In the genomic region with DNA sequence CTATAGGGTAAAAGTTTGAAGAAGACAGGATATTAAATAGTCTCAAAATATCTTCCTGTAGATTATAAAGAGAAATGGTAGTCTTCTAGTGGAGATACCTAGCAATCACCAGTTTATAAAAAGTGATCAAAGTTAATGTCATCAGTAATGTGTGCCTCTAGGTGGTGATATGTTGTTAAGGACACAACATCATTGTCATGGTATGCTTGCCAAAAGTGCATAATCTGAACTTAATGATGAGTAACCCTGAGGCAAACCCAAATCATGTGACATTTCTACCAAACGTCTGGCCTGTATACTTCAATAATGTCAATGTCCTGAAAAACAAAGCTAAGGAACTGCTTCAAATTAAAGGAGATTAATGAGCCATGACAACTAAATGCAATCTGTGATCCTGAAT, we compare ENCODE assay signal across 10 cellular contexts.
A peak's percentile ranks its signal among the peaks of the same experiment; 100 is the strongest.
DNase-seq lines count a peak whose midpoint lies in the region; ATAC-seq, FAIRE-seq and TF ChIP-seq lines count a peak whose summit lies in the region.
"Had no signal": no experiment of that assay in that cellular context is flagged by ENCODE, and none has a peak within 500 bp of the region (broad histone marks: within the 10 kb centered on the region; RNA-seq: fewer than 3 reads in every experiment).

No MANE protein-coding gene starts in this region.

- H3K9me3 Mint-ChIP-seq in activated CD4-positive, alpha-beta T cell treated with anti-CD3 and anti-CD28 coated beads for 36 hours (ENCODE audit: low read depth), result no peaks in the 10 kb centered on the region
- no peaks in the 10 kb centered on the region for H3K9me3 Mint-ChIP-seq in activated CD4-positive, alpha-beta T cell treated with anti-CD3 and anti-CD28 coated beads, Interleukin-2, amount 10 ng/mL, durations not matched to agents 24 days and 14 days

- H3K9me3 ChIP-seq in small intestine (ENCODE audit: control insufficient read depth, low read depth) (no peaks in the 10 kb centered on the region), esophagus squamous epithelium (no peaks in the 10 kb centered on the region)
- H3K9me3 ChIP-seq: gastroesophageal sphincter had no signal

- H3K27me3 ChIP-seq in small intestine (ENCODE audit: control insufficient read depth in 2 of 2, insufficient read depth in 2 of 2, low read length in 2 of 2) (no peaks in the 10 kb centered on the region), esophagus squamous epithelium (no peaks in the 10 kb centered on the region)
- H3K27me3 ChIP-seq: gastroesophageal sphincter had no signal

- intact Hi-C loops in activated CD4-positive, alpha-beta T cell treated with anti-CD3 and anti-CD28 coated beads for 36 hours (cut with DNase I, micrococcal nuclease), result loop anchor here (1.0 to 2.0 kb wide), 2 partner anchors 220 kb away; no protein-coding TSS in a partner anchor
- intact Hi-C loops in activated CD4-positive, alpha-beta T cell treated with anti-CD3 and anti-CD28 coated beads, Interleukin-2, amount 10 ng/mL, durations not matched to agents 24 days and 14 days (cut with micrococcal nuclease), result loop anchor here (1.0 to 10.0 kb wide), 3 partner anchors 120 to 292 kb away; no protein-coding TSS in a partner anchor
- intact Hi-C loops in esophagus squamous epithelium (cut with DNase I), result no loop called here

- POLR2A ChIA-PET in activated CD4-positive, alpha-beta T cell treated with anti-CD3 and anti-CD28 coated beads for 36 hours (lab: Charles Lee), result no interaction called here

- no peak overlapping the region for H3K4me3 ChIP-seq in NB4 (ENCODE audit: low read depth, low read length)
- H3K4me3 ChIP-seq in cardiac fibroblast (replicated peaks in 1 of 2; ENCODE audit: low read depth in 2 of 2, low read length in 2 of 2), result no peak overlapping the region
- H3K4me3 ChIP-seq in small intestine (ENCODE audit: low read depth in 1 of 2, low read length in 2 of 2), result no peak overlapping the region
- no peak overlapping the region for H3K4me3 ChIP-seq in esophagus squamous epithelium
- H3K4me3 ChIP-seq: gastroesophageal sphincter had no signal

- TF ChIP-seq POLR2A in NB4 (IDR thresholded peaks at IDR 0.05; ENCODE audit: extremely low read depth, insufficient read length) (no peak), esophagus squamous epithelium (IDR thresholded peaks at IDR 0.05) (no peak)

- H3K27ac ChIP-seq in small intestine (ENCODE audit: low read depth in 1 of 2, low read length in 1 of 2), result no peak overlapping the region
- no peak overlapping the region for H3K27ac ChIP-seq in esophagus squamous epithelium
- H3K27ac ChIP-seq: gastroesophageal sphincter had no signal

- CTCF ChIA-PET in activated CD4-positive, alpha-beta T cell treated with anti-CD3 and anti-CD28 coated beads for 36 hours (lab: Charles Lee), result interaction anchor here (1.0 to 2.6 kb wide), 3 partner anchors 215 to 342 kb away, joined by 3 to 11 read pairs (median 9); a partner anchor contains a TSS

- H3K4me1 Mint-ChIP-seq in activated CD4-positive, alpha-beta T cell treated with anti-CD3 and anti-CD28 coated beads for 36 hours, result peaks cover 11% of the 10 kb centered on the region
- H3K4me1 Mint-ChIP-seq in activated CD4-positive, alpha-beta T cell treated with anti-CD3 and anti-CD28 coated beads, Interleukin-2, amount 10 ng/mL, durations not matched to agents 24 days and 14 days, result peaks cover 12% of the 10 kb centered on the region

- H3K27ac Mint-ChIP-seq in activated CD4-positive, alpha-beta T cell treated with anti-CD3 and anti-CD28 coated beads for 36 hours, result no peak overlapping the region
- H3K27ac Mint-ChIP-seq in activated CD4-positive, alpha-beta T cell treated with anti-CD3 and anti-CD28 coated beads, Interleukin-2, amount 10 ng/mL, durations not matched to agents 24 days and 14 days, result no peak overlapping the region

- H3K4me1 ChIP-seq in small intestine (ENCODE audit: control insufficient read depth in 2 of 2, insufficient read depth in 1 of 2, low read depth in 1 of 2, low read length in 1 of 2), result peaks cover 0 to 3% of the 10 kb centered on the region in 2 donors
- peaks cover 0 to 44% (median 17%) of the 10 kb centered on the region in 3 donors for H3K4me1 ChIP-seq in esophagus squamous epithelium

- TF ChIP-seq CTCF in NB4 (IDR thresholded peaks at IDR 0.05; ENCODE audit: low read depth, low read length) (no peak), cardiac fibroblast (IDR thresholded peaks at IDR 0.05; ENCODE audit: low read depth, low read length) (peak; percentile 7), esophagus squamous epithelium (IDR thresholded peaks at IDR 0.05) (peak in 2 of 6 experiments; percentile 12 to 44)

- no peak for DNase-seq in activated CD4-positive, alpha-beta T cell treated with anti-CD3 and anti-CD28 coated beads for 36 hours
- no peak for DNase-seq in activated CD4-positive, alpha-beta T cell treated with anti-CD3 and anti-CD28 coated beads, Interleukin-2, amount 10 ng/mL, durations not matched to agents 24 days and 14 days
- DNase-seq in NB4 (ENCODE audit: low read depth) (peak; percentile 47), cardiac fibroblast (ENCODE audit: low read depth in 2 of 2) (peak; percentile 66 to 91), small intestine (peak; percentile 11), activated gamma-delta T cell treated with Interleukin-2 at 50 U/mL for 16 hours (no peak), esophagus squamous epithelium (lab: John Stamatoyannopoulos, UW) (no peak)
- DNase-seq: DND-41 had no signal

- H3K36me3 Mint-ChIP-seq in activated CD4-positive, alpha-beta T cell treated with anti-CD3 and anti-CD28 coated beads for 36 hours (ENCODE audit: low read depth), result no peaks in the 10 kb centered on the region
- H3K36me3 Mint-ChIP-seq in activated CD4-positive, alpha-beta T cell treated with anti-CD3 and anti-CD28 coated beads, Interleukin-2, amount 10 ng/mL, durations not matched to agents 24 days and 14 days (ENCODE audit: low read depth), result no peaks in the 10 kb centered on the region

- H3K27me3 Mint-ChIP-seq in activated CD4-positive, alpha-beta T cell treated with anti-CD3 and anti-CD28 coated beads for 36 hours, result peaks cover 3% of the 10 kb centered on the region
- peaks cover 7% of the 10 kb centered on the region for H3K27me3 Mint-ChIP-seq in activated CD4-positive, alpha-beta T cell treated with anti-CD3 and anti-CD28 coated beads, Interleukin-2, amount 10 ng/mL, durations not matched to agents 24 days and 14 days

- peak; percentile 87 for ATAC-seq in activated CD4-positive, alpha-beta T cell treated with anti-CD3 and anti-CD28 coated beads for 36 hours
- no peak for ATAC-seq in HG02884 (IDR thresholded peaks at IDR 0.05; ENCODE audit: unreplicated experiment)
- ATAC-seq: gastroesophageal sphincter had no signal

- H3K4me3 Mint-ChIP-seq in activated CD4-positive, alpha-beta T cell treated with anti-CD3 and anti-CD28 coated beads for 36 hours, result no peak overlapping the region
- no peak overlapping the region for H3K4me3 Mint-ChIP-seq in activated CD4-positive, alpha-beta T cell treated with anti-CD3 and anti-CD28 coated beads, Interleukin-2, amount 10 ng/mL, durations not matched to agents 24 days and 14 days

- H3K36me3 ChIP-seq in small intestine (ENCODE audit: control insufficient read depth in 2 of 2, insufficient read depth in 2 of 2, low read length in 2 of 2), result no peaks in the 10 kb centered on the region
- H3K36me3 ChIP-seq in esophagus squamous epithelium, result no peaks in the 10 kb centered on the region
- H3K36me3 ChIP-seq: gastroesophageal sphincter had no signal

- no peak for FAIRE-seq in small intestine (lab: Jason Lieb, UNC)

- 5 to 11% (median 7%) methylated on average over 1 of the region's 1 CpG for WGBS in small intestine, 3 donors
- WGBS in esophagus squamous epithelium, 2 donors, result 10 to 14% methylated on average over 1 of the region's 1 CpG

Comparison
In these comparisons a context has a peak if more than half of its experiments do, and no peak if none do; other contexts are left out.
1. DNase-seq: peak in NB4 (single experiment), cardiac fibroblast (2 of 2) and small intestine (single experiment); none in activated CD4-positive, alpha-beta T cell treated with anti-CD3 and anti-CD28 coated beads for 36 hours (single experiment), activated CD4-positive, alpha-beta T cell treated with anti-CD3 and anti-CD28 coated beads, Interleukin-2, amount 10 ng/mL, durations not matched to agents 24 days and 14 days (single experiment), activated gamma-delta T cell treated with Interleukin-2 at 50 U/mL for 16 hours (single experiment) and esophagus squamous epithelium (single experiment).